8 cellular contexts compared by ENCODE assay signal in the genomic region with DNA sequence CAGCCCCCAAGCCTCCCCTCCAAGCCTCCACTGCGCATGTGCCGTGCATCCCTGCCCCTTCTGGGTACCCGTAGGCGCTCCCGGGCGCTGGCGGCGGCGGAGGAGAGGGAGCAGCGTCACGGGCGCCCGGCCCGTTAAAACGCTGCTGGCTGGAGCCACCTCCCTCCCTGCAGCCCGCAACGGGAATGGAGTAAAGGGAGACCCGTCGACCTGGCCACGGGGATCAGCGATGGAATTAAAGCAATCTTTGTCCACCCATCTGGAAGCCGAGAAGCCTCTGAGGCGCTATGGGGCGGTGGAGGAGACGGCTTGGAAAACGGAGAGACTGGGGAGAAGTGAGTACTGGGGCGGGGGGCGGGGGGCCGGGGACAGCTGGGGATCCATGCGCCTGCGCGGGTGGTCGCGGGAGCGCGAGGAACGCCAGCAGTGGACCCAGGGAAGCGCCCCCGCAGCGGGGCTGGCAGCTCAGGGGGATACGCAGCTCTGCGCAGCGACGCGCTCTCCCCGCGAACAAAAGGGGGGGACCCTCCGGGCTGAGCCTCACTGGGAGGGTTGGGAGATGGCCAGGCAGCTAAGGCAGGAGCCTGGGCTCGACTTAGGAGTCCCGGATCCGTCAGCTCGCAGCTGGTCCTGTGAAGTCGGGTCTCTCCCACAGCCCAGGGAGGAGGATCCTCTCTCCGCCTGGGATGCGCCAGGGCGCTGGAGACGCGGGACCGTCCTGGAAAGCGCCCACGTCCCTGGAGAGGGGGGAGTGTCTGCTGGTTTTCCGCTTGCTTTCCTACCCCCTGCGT. TPM values are rescaled to one million over a fixed set of nuclear protein-coding genes. Genes with fewer than 3 reads are reported as not detected.
DNase-seq lines count a peak whose midpoint lies in the region; ATAC-seq and TF ChIP-seq lines count a peak whose summit lies in the region.

Gene BMERB1, plus strand, starts transcription at position 164 of the 791 bp plus-strand sequence. Its CDS starts 66 bp downstream, at position 230.

- no peak for TF ChIP-seq CTCF in esophagus squamous epithelium (IDR thresholded peaks at IDR 0.05)

- 0 to 1% methylated on average over 16 to 22 of the region's 63 CpGs for WGBS in esophagus squamous epithelium, 2 donors

- H3K4me3 ChIP-seq in esophagus squamous epithelium = peak within 1 kb of the TSS; percentile 45 to 83 (median 62)
- H3K4me3 ChIP-seq in Karpas-422 (ENCODE audit: low read length) = no peak within 1 kb of the TSS

- H3K27me3 ChIP-seq in esophagus squamous epithelium (peaks cover 0 to 34% (median 3%) of the 10 kb centered on the region in 4 donors), Karpas-422 (ENCODE audit: low read length) (no peaks in the 10 kb centered on the region)

- H4K20me1 ChIP-seq in Karpas-422 (ENCODE audit: insufficient read depth, low read depth, low read length) = no peaks in the 10 kb centered on the region

- H3K27ac ChIP-seq in esophagus squamous epithelium (peak within 1 kb of the TSS; percentile 71 to 89 (median 83)), Karpas-422 (ENCODE audit: low read length) (no peak within 1 kb of the TSS)

- ATAC-seq in GM21619 (IDR thresholded peaks at IDR 0.05; ENCODE audit: unreplicated experiment) = no peak

- intact Hi-C loops in esophagus squamous epithelium (cut with DNase I) = no loop called here

- H3K36me3 ChIP-seq in esophagus squamous epithelium (no peaks in the 10 kb centered on the region), Karpas-422 (ENCODE audit: insufficient read depth, low read length) (no peaks in the 10 kb centered on the region)

- no peak within 1 kb of the TSS for H3K4me2 ChIP-seq in Karpas-422 (ENCODE audit: low read depth, low read length, poor library complexity, severe bottlenecking)

- no peak within 1 kb of the TSS for H3K9ac ChIP-seq in Karpas-422 (ENCODE audit: low read length)

- H3K4me1 ChIP-seq in esophagus squamous epithelium (peaks cover 5 to 34% (median 11%) of the 10 kb centered on the region in 3 donors), Karpas-422 (ENCODE audit: low read length) (no peaks in the 10 kb centered on the region)

- DNase-seq in EH (ENCODE audit: low read depth) (peak; percentile 79), NCI-H510A (lab: John Stamatoyannopoulos, UW) (peak; percentile 91), esophagus squamous epithelium (lab: John Stamatoyannopoulos, UW) (no peak), mucosa of gallbladder (ENCODE audit: low spot score) (peak; percentile 65), Karpas-422 (no peak)
- peak; percentile 6 to 9 for DNase-seq in activated T-helper 1 cell treated with anti-CD3 and anti-CD28 coated beads, Interleukin-2, amount 50 U/mL, for 16 hours (ENCODE audit: low read depth in 1 of 2, low spot score in 1 of 2)
- peak; percentile 58 to 72 for DNase-seq in stimulated activated CD8-positive, alpha-beta memory T cell treated with anti-CD3 and anti-CD28 coated beads, Interleukin-2, amount 100 ng/mL, for 48 hours (ENCODE audit: low read depth in 2 of 2)

- H3K9me2 ChIP-seq in Karpas-422 (replicated peaks; ENCODE audit: insufficient read depth, low read length) = no peaks in the 10 kb centered on the region

- peak in 2 of 4 donors; percentile 20 to 53 for TF ChIP-seq POLR2A in esophagus squamous epithelium (IDR thresholded peaks at IDR 0.05)

- H2AFZ ChIP-seq in Karpas-422 (ENCODE audit: low read length) = no peak within 1 kb of the TSS

- no peaks in the 10 kb centered on the region for H3K79me2 ChIP-seq in Karpas-422 (ENCODE audit: low read length)

- no peaks in the 10 kb centered on the region for H3K9me3 ChIP-seq in esophagus squamous epithelium
- H3K9me3 ChIP-seq in Karpas-422 (ENCODE audit: low read length) = no peaks in the 10 kb centered on the region

RNA-seq across cellular contexts. Expression of gene BMERB1, which starts in this region (rescaled TPM):
- total RNA-seq in esophagus squamous epithelium (10 to 100 TPM in 2 of 4 donors, 1 to 10 TPM in 2; 3.4 to 38.1 (median 14.9) TPM), mucosa of gallbladder (67.0 TPM)
- 0.22 TPM in 1 of 2 replicates, not detected in the other for total RNA-seq in Karpas-422 (2014; rRNA removed; shearing (Covaris generic); ENCODE audit: low replicate concordance)

Comparison
In these comparisons a context has a peak if more than half of its experiments do, and no peak if none do; other contexts are left out.
1. DNase-seq: peak in EH (single experiment), NCI-H510A (single experiment), activated T-helper 1 cell treated with anti-CD3 and anti-CD28 coated beads, Interleukin-2, amount 50 U/mL, for 16 hours (2 of 2), mucosa of gallbladder (single experiment) and stimulated activated CD8-positive, alpha-beta memory T cell treated with anti-CD3 and anti-CD28 coated beads, Interleukin-2, amount 100 ng/mL, for 48 hours (2 of 2); none in esophagus squamous epithelium (single experiment) and Karpas-422 (single experiment).